ENCODE assay signal across 8 cellular contexts in the genomic region with DNA sequence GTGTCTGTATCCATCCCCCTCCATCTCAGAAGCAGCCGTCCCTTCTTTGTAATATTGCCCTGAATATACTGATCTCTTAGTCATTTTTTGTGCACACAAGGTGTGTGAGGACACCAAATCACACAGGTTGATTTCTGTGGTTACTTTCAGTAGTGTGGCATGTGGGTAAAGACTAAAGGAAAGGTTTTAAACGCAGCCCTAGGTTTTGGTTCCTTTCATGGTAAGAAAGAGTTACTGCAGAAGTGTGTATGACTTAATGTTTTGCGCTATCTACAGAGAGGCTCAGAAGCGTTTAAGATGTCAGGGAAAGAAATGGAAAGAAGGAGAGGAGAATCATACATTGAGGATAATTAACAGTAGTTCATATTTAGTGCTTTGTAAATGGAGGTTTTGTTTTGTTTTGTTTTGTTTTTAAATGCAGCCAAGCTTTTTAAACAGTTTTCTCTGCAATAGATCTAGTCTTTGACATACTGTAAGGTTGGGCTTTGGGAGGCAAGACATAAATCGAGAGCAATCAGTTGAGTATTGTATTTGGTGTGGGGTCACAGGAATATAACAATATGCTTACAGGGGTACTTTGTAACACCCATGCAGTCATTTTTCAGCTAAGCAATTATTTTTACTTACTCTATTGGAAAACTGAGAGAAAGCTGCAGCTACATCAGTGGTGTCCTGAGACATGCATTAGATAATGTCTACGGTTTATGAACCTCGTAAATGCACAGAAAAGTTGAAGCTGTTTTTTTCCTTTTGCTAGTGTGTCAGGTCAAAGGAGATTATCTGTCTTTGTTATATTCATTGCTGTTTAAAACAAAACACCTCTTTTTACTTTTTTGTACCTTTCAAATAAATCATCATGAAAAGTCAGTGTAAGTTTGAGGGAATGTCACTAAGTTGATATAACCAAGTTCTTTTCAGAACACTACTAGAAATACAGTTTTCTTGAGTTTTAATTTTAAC. TPM values are rescaled to one million over a fixed set of nuclear protein-coding genes. Genes with fewer than 3 reads are reported as not detected.
DNase-seq lines count a peak whose midpoint lies in the region; ATAC-seq and TF ChIP-seq lines count a peak whose summit lies in the region.

No MANE protein-coding gene starts in this region.

- intact Hi-C loops in CD4-positive, alpha-beta memory T cell (cut with micrococcal nuclease): no loop called here

- no peaks in the 10 kb centered on the region for H3K36me3 ChIP-seq in CD4-positive, alpha-beta memory T cell (ENCODE audit: insufficient read depth, low read length)

- H3K27ac ChIP-seq in CD4-positive, alpha-beta memory T cell (ENCODE audit: low read depth, low read length): no peak overlapping the region

- POLR2A ChIA-PET in CD4-positive, alpha-beta memory T cell (lab: Charles Lee; ENCODE audit: partially characterized antibody): interaction anchor here (0.5 kb wide), 1 partner anchor 36 kb away, joined by 3 read pairs; no protein-coding TSS in a partner anchor

- no peaks in the 10 kb centered on the region for H3K9me3 ChIP-seq in CD4-positive, alpha-beta memory T cell (ENCODE audit: control insufficient read depth in 1 of 2, low read length in 2 of 2)

- peaks cover 13 to 15% (median 14%) of the 10 kb centered on the region in 4 donors for H3K4me1 Mint-ChIP-seq in CD4-positive, alpha-beta memory T cell
- H3K4me1 Mint-ChIP-seq in HFFc6 (ENCODE audit: low read depth) (peaks cover 18% of the 10 kb centered on the region), nephron (peaks cover 32% of the 10 kb centered on the region)

- peaks cover 9% of the 10 kb centered on the region for H3K4me1 ChIP-seq in CD4-positive, alpha-beta memory T cell (ENCODE audit: insufficient read depth, low read length)

- H3K27ac Mint-ChIP-seq in CD4-positive, alpha-beta memory T cell: no peak overlapping the region
- H3K27ac Mint-ChIP-seq in HFFc6 (no peak overlapping the region), nephron (peak overlapping the region; percentile 3 to 60 (median 43))

- H3K36me3 Mint-ChIP-seq in CD4-positive, alpha-beta memory T cell: no peaks in the 10 kb centered on the region
- no peaks in the 10 kb centered on the region for H3K36me3 Mint-ChIP-seq in HFFc6 (ENCODE audit: low read depth)
- no peaks in the 10 kb centered on the region for H3K36me3 Mint-ChIP-seq in nephron (ENCODE audit: low read depth)

- H3K27me3 Mint-ChIP-seq in CD4-positive, alpha-beta memory T cell: peaks cover 22 to 24% of the 10 kb centered on the region in 2 donors
- H3K27me3 Mint-ChIP-seq in HFFc6 (ENCODE audit: insufficient read depth) (no peaks in the 10 kb centered on the region; the same call in 1 of the 2 replicates), nephron (ENCODE audit: low read depth) (peaks cover 12% of the 10 kb centered on the region)

- H3K4me3 ChIP-seq in CD4-positive, alpha-beta memory T cell (ENCODE audit: low read length in 2 of 2): no peak overlapping the region
- H3K4me3 ChIP-seq in astrocyte of the cerebellum (ENCODE audit: low read depth, low read length): peak overlapping the region; percentile 60

- H3K4me3 Mint-ChIP-seq in CD4-positive, alpha-beta memory T cell: peak overlapping the region; percentile 76 to 90 (median 86)
- H3K4me3 Mint-ChIP-seq in HFFc6 (peak overlapping the region; percentile 87), nephron (peak overlapping the region; percentile 87 to 97 (median 94))

- in situ Hi-C loops in astrocyte of the cerebellum (cut with HindIII; ENCODE audit: low sequenced_read_pairs): no loop called here

- DNase-seq in CD4-positive, alpha-beta memory T cell: peak in 2 of 5 donors; percentile 3 to 4
- DNase-seq in HFFc6 (no peak), astrocyte of the cerebellum (ENCODE audit: low read depth) (no peak), GM19240 (ENCODE audit: insufficient read length, low spot score) (no peak)
- no peak for DNase-seq in activated CD8-positive, alpha-beta memory T cell treated with anti-CD3 and anti-CD28 coated beads for 24 hours

- CTCF ChIA-PET in CD4-positive, alpha-beta memory T cell (lab: Charles Lee; ENCODE audit: partially characterized antibody): no interaction called here

- peaks cover 0 to 5% (median 0%) of the 10 kb centered on the region in 8 donors for H3K9me3 Mint-ChIP-seq in CD4-positive, alpha-beta memory T cell
- H3K9me3 Mint-ChIP-seq in HFFc6 (no peaks in the 10 kb centered on the region), nephron (no peaks in the 10 kb centered on the region)

- no peak for TF ChIP-seq CTCF in HFFc6 (IDR thresholded peaks at IDR 0.05)
- no peak for TF ChIP-seq CTCF in astrocyte of the cerebellum (IDR thresholded peaks at IDR 0.05; ENCODE audit: low read depth, low read length, missing control alignments)
- no peak for TF ChIP-seq CTCF in nephron (IDR thresholded peaks at IDR 0.05; ENCODE audit: unreplicated experiment in 3 of 3)

- ATAC-seq in GM18502 (IDR thresholded peaks at IDR 0.05; ENCODE audit: poor library complexity, unreplicated experiment) (no peak), GM19328 (IDR thresholded peaks at IDR 0.05; ENCODE audit: unreplicated experiment) (no peak)

- H3K27me3 ChIP-seq in CD4-positive, alpha-beta memory T cell (ENCODE audit: insufficient read depth, low read length): peaks cover 6% of the 10 kb centered on the region

RNA-seq across cellular contexts. Expression of gene NBEA, which starts 1.9 kb away (rescaled TPM):
- 1 to 10 TPM; 1.7 to 1.8 TPM for total RNA-seq in CD4-positive, alpha-beta memory T cell
- under 1 TPM; 0.48 to 0.57 TPM for polyA plus RNA-seq in CD4-positive, alpha-beta memory T cell
- total RNA-seq in HFFc6 (2021; fragmentation: NEBNext Ultra II Directional; extraction: Animal tissue kit (Norgen Biotek cat#: 25700)): 1 to 10 TPM; 5.6 to 9.6 (median 6.9) TPM

Comparison
In these comparisons a context has a peak if more than half of its experiments do, and no peak if none do; other contexts are left out.
1. H3K27ac Mint-ChIP-seq: peak in nephron (3 of 3); none in CD4-positive, alpha-beta memory T cell (0 of 7) and HFFc6 (single experiment).
2. Peak in every context shown above with its lines, with median percentiles within 50 percentile points of each other: H3K4me3 Mint-ChIP-seq.